In the genomic region with DNA sequence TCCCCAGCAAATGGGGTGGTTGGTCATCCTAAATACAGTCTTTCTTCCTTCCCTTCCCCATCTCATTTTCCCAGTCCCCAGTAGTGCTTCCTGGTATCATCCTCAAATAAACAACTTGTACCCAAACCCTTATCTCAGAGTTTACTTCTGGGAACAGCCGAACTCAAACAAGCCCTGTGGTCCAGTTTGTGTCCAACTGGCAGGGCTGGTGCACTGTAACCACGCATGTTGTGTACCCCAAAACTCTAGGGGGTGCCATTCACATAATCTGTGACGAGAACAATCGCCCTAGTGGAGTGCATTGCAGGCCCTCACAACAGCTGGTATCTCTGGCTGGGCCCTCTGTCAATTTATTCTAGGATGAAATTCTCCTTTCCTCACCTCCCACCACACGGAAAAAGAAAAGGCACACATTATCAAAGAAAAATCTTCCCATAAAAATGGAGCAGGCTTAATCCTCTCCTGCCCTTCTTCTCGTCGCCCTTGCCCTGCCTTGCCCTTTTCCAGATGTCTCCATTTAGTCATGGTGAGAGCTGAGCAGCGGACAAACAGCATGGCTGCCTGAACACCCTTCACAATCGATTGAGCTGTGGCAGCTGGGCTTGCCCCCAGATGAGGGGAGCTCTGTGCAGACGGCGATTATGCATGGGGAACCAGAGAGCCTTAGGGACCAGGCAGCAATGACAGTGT, we compare ENCODE assay signal across 16 cellular contexts.
"Had no signal": no experiment of that assay in that cellular context is flagged by ENCODE, and none has a peak within 500 bp of the region (broad histone marks: within the 10 kb centered on the region; RNA-seq: fewer than 3 reads in every experiment).

No MANE protein-coding gene starts in this region.

- H3K9me3 ChIP-seq: gastroesophageal sphincter, sigmoid colon, suprapubic skin had no signal

- H3K27ac Mint-ChIP-seq: activated naive CD4-positive, alpha-beta T cell treated with anti-CD3 and anti-CD28 coated beads, Interleukin-2, amount 10 ng/mL, durations not matched to agents 7 days and 5 days; activated T-helper 2 cell treated with anti-CD3 and anti-CD28 coated beads, Interferon-gamma antibody, Interleukin-2, Interleukin-4, amounts not matched to agents 10 μg/mL and 5 μg/mL and 100 μg/mL, durations not matched to agents 14 hours and 24 hours and 36 hours; T-helper 17 cell had no signal

- H3K4me3 ChIP-seq: coronary artery, gastroesophageal sphincter, lung, sigmoid colon, suprapubic skin had no signal

- H3K36me3 ChIP-seq: gastroesophageal sphincter, sigmoid colon, suprapubic skin had no signal

- DNase-seq: activated CD4-positive, alpha-beta T cell treated with anti-CD3 and anti-CD28 coated beads, Interleukin-2, amount 50 U/mL, for 1 hour; activated naive CD4-positive, alpha-beta T cell treated with anti-CD3 and anti-CD28 coated beads, Interleukin-2, amount 10 ng/mL, durations not matched to agents 7 days and 5 days; activated T-cell treated with anti-CD3 and anti-CD28 coated beads for 4 hours; caudate nucleus; effector CD4-positive, alpha-beta T cell; hippocampal formation; naive thymus-derived CD4-positive, alpha-beta T cell; sigmoid colon; stimulated activated CD4-positive, alpha-beta T cell treated with anti-CD3 and anti-CD28 coated beads, Interleukin-12 subunit alpha, Interleukin-12 subunit beta, amount 100 ng/mL, for 4 hours; stimulated activated naive CD8-positive, alpha-beta T cell treated with anti-CD3 and anti-CD28 coated beads, Interleukin-15, Interleukin-2, amounts not matched to agents 100 U/mL and 50 U/mL, for 24 hours; T-helper 17 cell had no signal

- H3K27ac ChIP-seq: coronary artery, gastroesophageal sphincter, sigmoid colon, suprapubic skin had no signal

- H3K4me3 Mint-ChIP-seq: activated naive CD4-positive, alpha-beta T cell treated with anti-CD3 and anti-CD28 coated beads, Interleukin-2, amount 10 ng/mL, durations not matched to agents 7 days and 5 days; naive thymus-derived CD4-positive, alpha-beta T cell; T-helper 17 cell had no signal

- H3K4me1 Mint-ChIP-seq: activated naive CD4-positive, alpha-beta T cell treated with anti-CD3 and anti-CD28 coated beads, Interleukin-2, amount 10 ng/mL, durations not matched to agents 7 days and 5 days; T-helper 17 cell had no signal

- H3K27me3 ChIP-seq: gastroesophageal sphincter, sigmoid colon, suprapubic skin had no signal

- ATAC-seq: gastroesophageal sphincter; naive thymus-derived CD4-positive, alpha-beta T cell; stimulated activated naive CD8-positive, alpha-beta T cell treated with anti-CD3 and anti-CD28 coated beads, Interleukin-15, Interleukin-2, amounts not matched to agents 100 U/mL and 50 U/mL, for 24 hours; T-helper 17 cell had no signal

- H3K27me3 Mint-ChIP-seq: T-helper 17 cell had no signal

- H3K36me3 Mint-ChIP-seq: activated naive CD4-positive, alpha-beta T cell treated with anti-CD3 and anti-CD28 coated beads, Interleukin-2, amount 10 ng/mL, durations not matched to agents 7 days and 5 days had no signal

- H3K9me3 Mint-ChIP-seq: activated naive CD4-positive, alpha-beta T cell treated with anti-CD3 and anti-CD28 coated beads, Interleukin-2, amount 10 ng/mL, durations not matched to agents 7 days and 5 days; activated T-helper 2 cell treated with anti-CD3 and anti-CD28 coated beads, Interferon-gamma antibody, Interleukin-2, Interleukin-4, amounts not matched to agents 10 μg/mL and 5 μg/mL and 100 μg/mL, durations not matched to agents 14 hours and 24 hours and 36 hours had no signal
